Comparison of ENCODE assay signal across 19 cellular contexts in genomic region chr11:43925063-43925931, GRCh38. TPM values are rescaled to one million over a fixed set of nuclear protein-coding genes. Genes with fewer than 3 reads are reported as not detected.
A peak's percentile ranks its signal among the peaks of the same experiment; 100 is the strongest.
DNase-seq lines count a peak whose midpoint lies in the region; ATAC-seq, FAIRE-seq and TF ChIP-seq lines count a peak whose summit lies in the region.
"Had no signal": no experiment of that assay in that cellular context is flagged by ENCODE, and none has a peak within 500 bp of the region (broad histone marks: within the 10 kb centered on the region; RNA-seq: fewer than 3 reads in every experiment).

No MANE protein-coding gene starts in this region.

- intact Hi-C loops in left ventricle myocardium inferior (cut with micrococcal nuclease) = no loop called here
- intact Hi-C loops in Right ventricle myocardium superior (cut with DNase I) = no loop called here

- DNase-seq in left ventricle myocardium inferior (no peak), Right ventricle myocardium superior (no peak), NCI-H1092 (lab: John Stamatoyannopoulos, UW) (no peak), DMS79 treated with DMSO at 0.1 percent for 48 hours (lab: John Stamatoyannopoulos, UW) (no peak), GM12892 (ENCODE audit: insufficient read length) (no peak)
- DNase-seq: activated CD4-positive, alpha-beta memory T cell treated with anti-CD3 and anti-CD28 coated beads, Interleukin-2, amount 10 ng/mL, durations not matched to agents 7 days and 5 days; activated T-cell treated with anti-CD3 and anti-CD28 coated beads, Interleukin-2, amount 50 U/mL, for 72 hours; DND-41; mucosa of descending colon; NCI-H526 treated with DMSO at 0.1 percent for 48 hours; stimulated activated CD4-positive, alpha-beta T cell treated with anti-CD3 and anti-CD28 coated beads, Interleukin-12 subunit alpha, Interleukin-12 subunit beta, amount 100 ng/mL, for 4 hours; stimulated activated naive CD8-positive, alpha-beta T cell treated with anti-CD3 and anti-CD28 coated beads, Interleukin-15, amount 100 ng/mL, for 72 hours had no signal

- H3K27ac ChIP-seq in left ventricle myocardium inferior (replicated peaks) (peak overlapping the region; percentile 84), iPS-20b (ENCODE audit: low read length) (peak overlapping the region; percentile 1), rectal smooth muscle tissue (ENCODE audit: low read depth, low read length) (peak overlapping the region; percentile 73)

- no peak for TF ChIP-seq CTCF in left ventricle myocardium inferior (IDR thresholded peaks at IDR 0.05; ENCODE audit: borderline replicate concordance)

- TF ChIP-seq POLR2A in GM12892 (IDR thresholded peaks at IDR 0.05; ENCODE audit: low read depth, low read length) = no peak

- H3K9me3 ChIP-seq in left ventricle myocardium inferior (replicated peaks) = no peaks in the 10 kb centered on the region
- no peaks in the 10 kb centered on the region for H3K9me3 ChIP-seq in iPS-20b (ENCODE audit: insufficient read depth, low read depth, low read length)
- H3K9me3 ChIP-seq: mucosa of descending colon had no signal

- ATAC-seq in Right ventricle myocardium superior (ENCODE audit: poor library complexity) (no peak), GM18909 (IDR thresholded peaks at IDR 0.05; ENCODE audit: poor library complexity, unreplicated experiment) (no peak)
- ATAC-seq: activated T-cell treated with anti-CD3 and anti-CD28 coated beads, Interleukin-2, amount 50 U/mL, for 72 hours; mucosa of descending colon; stimulated activated naive CD8-positive, alpha-beta T cell treated with anti-CD3 and anti-CD28 coated beads, Interleukin-15, amount 100 ng/mL, for 72 hours had no signal

- FAIRE-seq in GM12892 (lab: Jason Lieb, UNC) = no peak
- FAIRE-seq: H54, keratinocyte had no signal

- H3K36me3 ChIP-seq in left ventricle myocardium inferior (peaks cover 4% of the 10 kb centered on the region), iPS-20b (ENCODE audit: insufficient read depth, low read depth, low read length) (no peaks in the 10 kb centered on the region), rectal smooth muscle tissue (ENCODE audit: control insufficient read depth, insufficient read depth, low read length) (peaks cover 7% of the 10 kb centered on the region)

- H3K4me1 ChIP-seq in left ventricle myocardium inferior = peaks cover 58% of the 10 kb centered on the region
- peaks cover 29% of the 10 kb centered on the region for H3K4me1 ChIP-seq in iPS-20b (ENCODE audit: insufficient read depth, low read length)
- peaks cover 39% of the 10 kb centered on the region for H3K4me1 ChIP-seq in rectal smooth muscle tissue (ENCODE audit: control insufficient read depth, insufficient read depth, low read length)

- H3K4me3 ChIP-seq in left ventricle myocardium inferior (no peak overlapping the region), iPS-20b (ENCODE audit: low read length) (no peak overlapping the region), rectal smooth muscle tissue (ENCODE audit: low read length) (no peak overlapping the region)
- H3K4me3 ChIP-seq: mucosa of descending colon had no signal

- H3K27me3 ChIP-seq in left ventricle myocardium inferior (ENCODE audit: low read depth) (no peaks in the 10 kb centered on the region), iPS-20b (ENCODE audit: insufficient read depth, low read length) (no peaks in the 10 kb centered on the region; the same call in 1 of the 2 replicates), rectal smooth muscle tissue (ENCODE audit: control insufficient read depth, insufficient read depth, low read length) (no peaks in the 10 kb centered on the region)

- H3K9ac ChIP-seq in iPS-20b (ENCODE audit: low read depth, low read length) = no peak overlapping the region
- no peak overlapping the region for H3K9ac ChIP-seq in rectal smooth muscle tissue (ENCODE audit: low read length)

RNA-seq across cellular contexts. Expression of gene C11orf96, which starts 17.1 kb away (rescaled TPM):
- total RNA-seq in left ventricle myocardium inferior = 20.1 TPM
- total RNA-seq in Right ventricle myocardium superior = 21.0 TPM
- not detected for polyA plus RNA-seq in GM12892 (2012; ENCODE audit: missing spikeins)
- total RNA-seq: HT-29 had no signal
- polyA plus RNA-seq: CD14-positive monocyte had no signal

RNA-seq across cellular contexts. Expression of gene ALKBH3, which starts 44.7 kb away (rescaled TPM):
- total RNA-seq in left ventricle myocardium inferior = 18.1 TPM
- 14.7 TPM for total RNA-seq in Right ventricle myocardium superior
- 36.3 TPM for polyA plus RNA-seq in GM12892 (2012; ENCODE audit: missing spikeins)

Comparison
In these comparisons a context has a peak if more than half of its experiments do, and no peak if none do; other contexts are left out.
1. H3K27ac ChIP-seq: peak in every context shown above with its lines; median percentile 84 in left ventricle myocardium inferior; 73 in rectal smooth muscle tissue; 1 in iPS-20b.